In genomic region chr7:37820708-37821468, GRCh38 we compare ENCODE assay signal across 14 cellular contexts.
DNase-seq lines count a peak whose midpoint lies in the region; ATAC-seq and FAIRE-seq lines count a peak whose summit lies in the region.
"Had no signal": no experiment of that assay in that cellular context is flagged by ENCODE, and none has a peak within 500 bp of the region (broad histone marks: within the 10 kb centered on the region; RNA-seq: fewer than 3 reads in every experiment).

No MANE protein-coding gene starts in this region.

- ATAC-seq in GM18907 (IDR thresholded peaks at IDR 0.05; ENCODE audit: unreplicated experiment) = peak; percentile 58
- ATAC-seq in GM21529 (IDR thresholded peaks at IDR 0.05; ENCODE audit: unreplicated experiment) = peak; percentile 80
- ATAC-seq in HG03064 (IDR thresholded peaks at IDR 0.05; ENCODE audit: low read depth, unreplicated experiment) = peak; percentile 56
- no peak for ATAC-seq in HG03135 (IDR thresholded peaks at IDR 0.05; ENCODE audit: unreplicated experiment)
- ATAC-seq: activated T-cell treated with anti-CD3 and anti-CD28 coated beads, Interleukin-2, amount 50 U/mL, for 72 hours had no signal

- DNase-seq in NAMALWA (ENCODE audit: low spot score) (no peak), inferior parietal cortex (ENCODE audit: extremely low spot score) (no peak), activated gamma-delta T cell treated with Interleukin-2 at 50 U/mL for 16 hours (no peak)
- DNase-seq: activated CD4-positive, alpha-beta T cell treated with anti-CD3 and anti-CD28 coated beads, Interleukin-2, amount 10 ng/mL, durations not matched to agents 24 days and 14 days; activated T-cell treated with anti-CD3 and anti-CD28 coated beads, Interleukin-2, amount 50 U/mL, for 72 hours; mesenchymal stem cell; NCI-H1417; NCI-H510A treated with DMSO at 0.1 percent for 48 hours had no signal

- FAIRE-seq in endometrium (lab: Jason Lieb, UNC) = peak; percentile 21
- FAIRE-seq: astrocyte had no signal
